Comparison of ENCODE assay signal across 18 cellular contexts in genomic region chr4:184461711-184462110, GRCh38. TPM values are rescaled to one million over a fixed set of nuclear protein-coding genes. Genes with fewer than 3 reads are reported as not detected.
DNase-seq lines count a peak whose midpoint lies in the region; ATAC-seq, FAIRE-seq and TF ChIP-seq lines count a peak whose summit lies in the region.
"Had no signal": no experiment of that assay in that cellular context is flagged by ENCODE, and none has a peak within 500 bp of the region (broad histone marks: within the 10 kb centered on the region; RNA-seq: fewer than 3 reads in every experiment).

No MANE protein-coding gene starts in this region.

- ATAC-seq in left ventricle myocardium superior (peak; percentile 44), HG02852 (IDR thresholded peaks at IDR 0.05; ENCODE audit: unreplicated experiment) (no peak)
- no peak for ATAC-seq in stimulated activated naive B cell treated with anti-CD40 and anti-IgM and Interleukin-4, amounts not matched to agents 10 μg/mL and 1 μg/mL and 100 μg/mL, for 72 hours (replicated peaks)
- ATAC-seq: lower lobe of right lung had no signal

- no peak overlapping the region for H3K4me3 ChIP-seq in right atrium auricular region
- no peak overlapping the region for H3K4me3 ChIP-seq in hepatocyte
- H3K4me3 ChIP-seq in prostate gland = no peak overlapping the region
- H3K4me3 ChIP-seq: lower lobe of right lung, testis had no signal

- intact Hi-C loops in left ventricle myocardium superior (cut with micrococcal nuclease) (no loop called here), prostate gland (cut with DNase I) (no loop called here)

- H2BK20ac ChIP-seq in H9 (ENCODE audit: low read depth, low read length, poor library complexity, severe bottlenecking) = no peak overlapping the region

- H3K27ac Mint-ChIP-seq in H9 = peak overlapping the region; percentile 65 to 93 (median 76); a peak in 5 of 7 replicates
- H3K27ac Mint-ChIP-seq in stimulated activated naive B cell treated with anti-CD40 and anti-IgM and Interleukin-4, amounts not matched to agents 10 μg/mL and 1 μg/mL and 100 μg/mL, for 72 hours = peak overlapping the region; percentile 91
- H3K27ac Mint-ChIP-seq: HFFc6 had no signal

- H2BK12ac ChIP-seq in H9 (ENCODE audit: insufficient read length, low read depth, low read length) = no peak overlapping the region

- no peak overlapping the region for H3K9ac ChIP-seq in H9 (ENCODE audit: extremely low read depth, insufficient read length, low read length)

- H3K27me3 ChIP-seq in right atrium auricular region (no peaks in the 10 kb centered on the region), H9 (ENCODE audit: insufficient read depth, low read length) (no peaks in the 10 kb centered on the region), hepatocyte (no peaks in the 10 kb centered on the region), prostate gland (replicated peaks; ENCODE audit: insufficient read depth) (no peaks in the 10 kb centered on the region)
- H3K27me3 ChIP-seq: testis had no signal

- H2BK5ac ChIP-seq in H9 (ENCODE audit: insufficient read length, low read length) = no peak overlapping the region

- peaks cover 6% of the 10 kb centered on the region; the same call in 1 of the 2 replicates for H3K79me2 ChIP-seq in H9 (ENCODE audit: insufficient read depth, low read length)
- H3K79me2 ChIP-seq in hepatocyte = peaks cover 97% of the 10 kb centered on the region

- H3K79me1 ChIP-seq in H9 (ENCODE audit: insufficient read depth, low read depth, low read length, poor library complexity, severe bottlenecking) = no peaks in the 10 kb centered on the region

- no peak overlapping the region for H2BK120ac ChIP-seq in H9 (ENCODE audit: low read depth, low read length, poor library complexity, severe bottlenecking)

- WGBS in H9 (ENCODE audit: extremely low coverage, insufficient read length, low lambda C conversion rate) = no CpG with 5 or more reads among the region's 5 CpGs
- WGBS in hepatocyte (ENCODE audit: low lambda C conversion rate, missing lambda C conversion rate) = 86% methylated on average over 5 of the region's 5 CpGs
- 90% methylated on average over 5 of the region's 5 CpGs for WGBS in prostate gland

- no peak for FAIRE-seq in RCC 7860 (lab: Jason Lieb, UNC)
- FAIRE-seq: colon, frontal cortex had no signal

- H3K9me3 ChIP-seq in right atrium auricular region (no peaks in the 10 kb centered on the region), H9 (ENCODE audit: control insufficient read depth, low read depth, low read length) (no peaks in the 10 kb centered on the region), hepatocyte (ENCODE audit: low read depth) (no peaks in the 10 kb centered on the region), prostate gland (no peaks in the 10 kb centered on the region)
- H3K9me3 ChIP-seq: lower lobe of right lung, testis had no signal

- H3K56ac ChIP-seq in H9 (ENCODE audit: insufficient read length, low read depth, low read length) = no peak overlapping the region

- H3K4me2 ChIP-seq in H9 (ENCODE audit: insufficient read depth, insufficient read length, low read length) (no peak overlapping the region), hepatocyte (no peak overlapping the region)

- H3K23me2 ChIP-seq in H9 (ENCODE audit: insufficient read length, low read depth, low read length, poor library complexity, severe bottlenecking) = no peaks in the 10 kb centered on the region

- H3K9me2 ChIP-seq in hepatocyte (replicated peaks; ENCODE audit: insufficient read depth) = no peaks in the 10 kb centered on the region

- no peak overlapping the region for H2AK5ac ChIP-seq in H9 (ENCODE audit: insufficient read length, low read length)

- H3K36me3 Mint-ChIP-seq in H9 (ENCODE audit: insufficient read depth in 1 of 3, low read depth in 3 of 3) = peaks cover 0 to 3% (median 0%) of the 10 kb centered on the region in 3 experiments; a peak in 1 of 7 replicates
- H3K36me3 Mint-ChIP-seq in stimulated activated naive B cell treated with anti-CD40 and anti-IgM and Interleukin-4, amounts not matched to agents 10 μg/mL and 1 μg/mL and 100 μg/mL, for 72 hours = peaks cover 22 to 51% of the 10 kb centered on the region in 2 donors

- no peaks in the 10 kb centered on the region for H3K9me3 Mint-ChIP-seq in H9
- H3K9me3 Mint-ChIP-seq in stimulated activated naive B cell treated with anti-CD40 and anti-IgM and Interleukin-4, amounts not matched to agents 10 μg/mL and 1 μg/mL and 100 μg/mL, for 72 hours = no peaks in the 10 kb centered on the region
- H3K9me3 Mint-ChIP-seq: HFFc6 had no signal

- no peak overlapping the region for H3K23ac ChIP-seq in H9 (ENCODE audit: insufficient read length, low read depth, low read length)

- peaks cover 0 to 50% of the 10 kb centered on the region in 2 donors for H3K4me1 ChIP-seq in right atrium auricular region
- H3K4me1 ChIP-seq in H9 (ENCODE audit: insufficient read depth, low read length) = peaks cover 3% of the 10 kb centered on the region; the same call in 1 of the 2 replicates
- peaks cover 8% of the 10 kb centered on the region for H3K4me1 ChIP-seq in hepatocyte (ENCODE audit: insufficient read depth)
- peaks cover 4% of the 10 kb centered on the region for H3K4me1 ChIP-seq in prostate gland (replicated peaks)

- H3K4me3 Mint-ChIP-seq in H9 = no peak overlapping the region; a peak in 1 of 5 replicates
- peak overlapping the region; percentile 66 to 75 for H3K4me3 Mint-ChIP-seq in stimulated activated naive B cell treated with anti-CD40 and anti-IgM and Interleukin-4, amounts not matched to agents 10 μg/mL and 1 μg/mL and 100 μg/mL, for 72 hours
- H3K4me3 Mint-ChIP-seq: HFFc6 had no signal

- H2BK15ac ChIP-seq in H9 (ENCODE audit: low read depth, low read length) = no peak overlapping the region

- DNase-seq in left ventricle myocardium superior (no peak), right atrium auricular region (ENCODE audit: low spot score) (no peak), H9 (no peak), hepatocyte (ENCODE audit: low spot score) (no peak), RCC 7860 (ENCODE audit: low spot score) (no peak), prostate gland (ENCODE audit: low spot score) (no peak)
- no peak for DNase-seq in stimulated activated naive B cell treated with anti-CD40 and anti-IgM and Interleukin-4, amounts not matched to agents 10 μg/mL and 1 μg/mL and 100 μg/mL, for 72 hours
- DNase-seq: activated CD4-positive, alpha-beta T cell treated with anti-CD3 and anti-CD28 coated beads for 4 hours; anterior cingulate cortex; DMS 273 treated with DMSO at 0.1 percent for 48 hours; HFFc6; lower lobe of right lung; NCI-H1694 treated with DMSO at 0.1 percent for 48 hours; SHP77 treated with DMSO at 0.1 percent for 48 hours; testis had no signal

- H2AFZ ChIP-seq in H9 (ENCODE audit: low read length) (no peak overlapping the region), hepatocyte (no peak overlapping the region)

- peaks cover 26 to 35% of the 10 kb centered on the region in 2 experiments for H3K4me1 Mint-ChIP-seq in H9
- peaks cover 54 to 96% of the 10 kb centered on the region in 2 donors for H3K4me1 Mint-ChIP-seq in stimulated activated naive B cell treated with anti-CD40 and anti-IgM and Interleukin-4, amounts not matched to agents 10 μg/mL and 1 μg/mL and 100 μg/mL, for 72 hours

- H4K5ac ChIP-seq in H9 (ENCODE audit: insufficient read length, low read depth, low read length) = no peak overlapping the region

- H3K36me3 ChIP-seq in right atrium auricular region (no peaks in the 10 kb centered on the region), hepatocyte (replicated peaks; ENCODE audit: insufficient read depth, low read depth) (no peaks in the 10 kb centered on the region), prostate gland (no peaks in the 10 kb centered on the region)
- H3K36me3 ChIP-seq: lower lobe of right lung had no signal

- no peak overlapping the region for H3K18ac ChIP-seq in H9 (ENCODE audit: insufficient read length, low read depth, low read length)

- no peak overlapping the region for H3T11ph ChIP-seq in H9 (ENCODE audit: low read length)

- no peak overlapping the region for H3K14ac ChIP-seq in H9 (ENCODE audit: insufficient read depth, low read length)

- no peak for TF ChIP-seq CTCF in right atrium auricular region (IDR thresholded peaks at IDR 0.05)
- TF ChIP-seq CTCF in H9 (conservative IDR thresholded peaks at IDR 0.05) = no peak
- TF ChIP-seq CTCF in hepatocyte (IDR thresholded peaks at IDR 0.05; ENCODE audit: poor library complexity) = no peak
- TF ChIP-seq CTCF in prostate gland (IDR thresholded peaks at IDR 0.05) = no peak

- no peak for TF ChIP-seq POLR2A in prostate gland (IDR thresholded peaks at IDR 0.05)

- no peak overlapping the region for H4K91ac ChIP-seq in H9 (ENCODE audit: insufficient read length, low read depth, low read length)

- H4K8ac ChIP-seq in H9 (replicated peaks; ENCODE audit: insufficient read length, low read depth, low read length) = no peak overlapping the region

- H3K27me3 Mint-ChIP-seq in H9 (ENCODE audit: low read depth) = no peaks in the 10 kb centered on the region
- H3K27me3 Mint-ChIP-seq in stimulated activated naive B cell treated with anti-CD40 and anti-IgM and Interleukin-4, amounts not matched to agents 10 μg/mL and 1 μg/mL and 100 μg/mL, for 72 hours = no peaks in the 10 kb centered on the region

- H3K27ac ChIP-seq in right atrium auricular region = no peak overlapping the region
- H3K27ac ChIP-seq in H9 (ENCODE audit: insufficient read length, low read depth, low read length) = no peak overlapping the region
- H3K27ac ChIP-seq in hepatocyte = peak overlapping the region; percentile 66
- no peak overlapping the region for H3K27ac ChIP-seq in prostate gland
- H3K27ac ChIP-seq: lower lobe of right lung, testis had no signal

- no peak overlapping the region for H3K4ac ChIP-seq in H9 (ENCODE audit: low read depth, low read length)

- H4K20me1 ChIP-seq in H9 (ENCODE audit: control insufficient read depth, insufficient read depth, insufficient read length) (no peaks in the 10 kb centered on the region), hepatocyte (ENCODE audit: insufficient read depth, poor library complexity, severe bottlenecking) (peaks cover 22% of the 10 kb centered on the region)

RNA-seq across cellular contexts. Expression of gene IRF2, which starts 12.6 kb away (rescaled TPM):
- total RNA-seq in left ventricle myocardium superior = 33.0 TPM
- 10 to 100 TPM; 17.7 to 24.5 TPM for total RNA-seq in right atrium auricular region
- 13.3 and 13.5 TPM in 2 replicates for total RNA-seq in H9 (2021)
- total RNA-seq in hepatocyte = 41.1 and 50.5 TPM in 2 replicates
- polyA plus RNA-seq in hepatocyte = 17.7 and 19.1 TPM in 2 replicates
- 10 to 100 TPM; 40.7 to 49.9 TPM for total RNA-seq in prostate gland

Comparison
In these comparisons a context has a peak if more than half of its experiments do, and no peak if none do; other contexts are left out.
1. H3K4me3 Mint-ChIP-seq: peak in stimulated activated naive B cell treated with anti-CD40 and anti-IgM and Interleukin-4, amounts not matched to agents 10 μg/mL and 1 μg/mL and 100 μg/mL, for 72 hours (2 of 2); none in H9 (0 of 2).